ENCODE assay signal across 9 cellular contexts in the genomic region with DNA sequence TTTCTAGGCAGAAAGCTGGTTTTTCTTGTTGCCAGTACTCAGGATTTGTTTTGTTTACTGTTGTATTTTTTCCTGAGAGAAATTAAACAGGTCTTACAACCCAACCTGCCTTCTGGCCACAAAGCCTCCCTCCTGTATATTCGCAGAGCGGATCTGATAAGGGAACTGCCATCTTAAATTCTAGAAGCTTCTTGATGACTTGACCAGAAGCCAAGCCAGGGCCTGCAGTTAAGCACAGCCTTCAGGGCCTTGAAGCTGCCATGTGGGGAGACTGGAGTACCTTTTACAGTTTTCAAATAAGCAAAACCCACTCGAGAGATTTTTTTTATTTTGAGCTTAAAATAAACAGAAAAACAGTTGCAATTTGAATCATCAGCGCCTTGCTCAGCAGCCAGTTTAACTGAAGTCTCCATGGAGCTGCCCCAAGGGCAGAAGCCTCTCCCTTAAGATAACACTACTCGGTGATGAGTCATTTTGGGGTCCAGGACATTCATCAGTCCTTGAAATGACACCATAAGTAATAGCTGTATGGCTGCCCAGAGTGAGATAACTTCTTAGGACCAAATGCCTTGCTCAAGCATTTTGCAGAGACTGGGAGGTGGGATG. TPM values are rescaled to one million over a fixed set of nuclear protein-coding genes. Genes with fewer than 3 reads are reported as not detected.
DNase-seq lines count a peak whose midpoint lies in the region; ATAC-seq and TF ChIP-seq lines count a peak whose summit lies in the region.
"Had no signal": no experiment of that assay in that cellular context is flagged by ENCODE, and none has a peak within 500 bp of the region (broad histone marks: within the 10 kb centered on the region; RNA-seq: fewer than 3 reads in every experiment).

No MANE protein-coding gene starts in this region.

- CTCF ChIA-PET in RWPE1 (lab: Yijun Ruan, JAX) = interaction anchor here (0.6 kb wide), 1 partner anchor 73 kb away, joined by 3 read pairs; no protein-coding TSS in a partner anchor

- TF ChIP-seq CTCF in RWPE1 (conservative IDR thresholded peaks at IDR 0.05; ENCODE audit: low read depth) = no peak
- no peak for TF ChIP-seq CTCF in testis (IDR thresholded peaks at IDR 0.05)

- no peaks in the 10 kb centered on the region for H3K27me3 ChIP-seq in testis
- H3K27me3 ChIP-seq: cardiac muscle cell had no signal

- no peak for TF ChIP-seq POLR2A in testis (IDR thresholded peaks at IDR 0.05)

- POLR2A ChIA-PET in RWPE1 (lab: Yijun Ruan, JAX; ENCODE audit: low non-redundant PET) = no interaction called here

- no peak overlapping the region for H3K4me3 ChIP-seq in testis
- H3K4me3 ChIP-seq: cardiac muscle cell had no signal

- ATAC-seq in GM18858 (IDR thresholded peaks at IDR 0.05; ENCODE audit: unreplicated experiment) (peak; percentile 93), HG02678 (IDR thresholded peaks at IDR 0.05; ENCODE audit: unreplicated experiment) (peak; percentile 69), left lobe of liver (no peak)

- DNase-seq in RWPE1 (ENCODE audit: low spot score) = peak; percentile 26
- DNase-seq in kidney tubule cell (ENCODE audit: low spot score) = peak; percentile 25
- DNase-seq in testis = no peak
- no peak for DNase-seq in activated T-cell treated with anti-CD3 and anti-CD28 coated beads, Interleukin-2, amount 50 U/mL, for 48 hours
- no peak for DNase-seq in T-helper 9 cell
- no peak for DNase-seq in left lobe of liver (ENCODE audit: low spot score)

- intact Hi-C loops in testis (cut with DNase I; ENCODE audit: low total_unique reads) = no loop called here

- 61 to 62% methylated on average over 5 of the region's 5 CpGs for WGBS in testis, 2 donors

- no peaks in the 10 kb centered on the region for H3K36me3 ChIP-seq in testis (ENCODE audit: low read depth, missing control alignments)
- H3K36me3 ChIP-seq: cardiac muscle cell had no signal

- H3K4me1 ChIP-seq in testis = no peaks in the 10 kb centered on the region

- no peak overlapping the region for H3K27ac ChIP-seq in RWPE1
- no peak overlapping the region for H3K27ac ChIP-seq in testis
- H3K27ac ChIP-seq: cardiac muscle cell had no signal

- H3K9me3 ChIP-seq in testis = no peaks in the 10 kb centered on the region

RNA-seq across cellular contexts. Expression of a gene that starts 51.5 kb away (rescaled TPM):
- total RNA-seq in testis (10 to 100 TPM; 50.5 to 60.1 TPM), left lobe of liver (18.6 TPM)
- polyA plus RNA-seq in testis (ENCODE audit: insufficient read depth, low read depth, low replicate concordance) = 31.5 TPM

Comparison
In these comparisons a context has a peak if more than half of its experiments do, and no peak if none do; other contexts are left out.
1. DNase-seq: peak in RWPE1 (single experiment) and kidney tubule cell (single experiment); none in testis (single experiment), activated T-cell treated with anti-CD3 and anti-CD28 coated beads, Interleukin-2, amount 50 U/mL, for 48 hours (0 of 2), T-helper 9 cell (single experiment) and left lobe of liver (single experiment).